ENCODE assay signal across 8 cellular contexts in the genomic region with DNA sequence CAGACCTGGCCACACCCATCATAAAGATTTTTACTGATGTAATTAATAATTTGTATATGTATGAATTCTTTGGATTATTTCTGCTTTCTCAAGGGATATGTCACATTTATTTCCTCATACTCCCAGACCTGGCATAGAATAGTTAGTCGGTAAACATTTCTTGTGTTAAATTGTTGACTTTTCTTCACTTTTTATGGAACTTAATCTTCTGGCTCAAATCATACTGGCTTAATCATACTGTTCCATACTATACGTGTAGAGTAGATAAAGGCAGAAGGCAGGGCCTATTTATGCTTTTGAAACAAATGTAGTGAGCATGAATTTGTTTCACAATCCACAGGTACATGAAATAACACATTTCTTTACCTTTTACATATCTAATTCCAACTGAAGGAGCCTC.
"Had no signal": no experiment of that assay in that cellular context is flagged by ENCODE, and none has a peak within 500 bp of the region (broad histone marks: within the 10 kb centered on the region; RNA-seq: fewer than 3 reads in every experiment).

No MANE protein-coding gene starts in this region.

- H3K4me1 ChIP-seq: HAP-1 had no signal

- H3K9me3 ChIP-seq: HAP-1 had no signal

- H3K36me3 ChIP-seq: HAP-1 had no signal

- DNase-seq: GM23248, GOT3, H7, HFFc6, IMR-90 had no signal

- ATAC-seq: HCT116, K562 had no signal

- H3K4me3 ChIP-seq: GM23248, HAP-1, K562 had no signal

- H3K27ac ChIP-seq: GM23248 had no signal
